In genomic region chr2:208039661-208040060, GRCh38 we compare ENCODE assay signal across 1 cellular context.
TF ChIP-seq lines count a peak whose summit lies in the region.

No MANE protein-coding gene starts in this region.

TF ChIP-seq in GM12878, 131 proteins besides CTCF, POLR2A, EP300 and RAD21:
- TF ChIP-seq BCL3 (IDR thresholded peaks at IDR 0.05; ENCODE audit: borderline replicate concordance, insufficient read depth, low read depth, low read length, poor library complexity, severe bottlenecking): peak; percentile 66
- no peak for TF ChIP-seq IKZF2 (IDR thresholded peaks at IDR 0.05)
- no peak for TF ChIP-seq MLLT1 (IDR thresholded peaks at IDR 0.05)
- TF ChIP-seq MTA3 (IDR thresholded peaks at IDR 0.05; ENCODE audit: borderline replicate concordance, low read length): no peak
TF ChIP-seq in GM12878: peak in this region for 1.
